ENCODE assay signal across 23 cellular contexts in genomic region chr3:24533557-24534193, GRCh38. TPM values are rescaled to one million over a fixed set of nuclear protein-coding genes. Genes with fewer than 3 reads are reported as not detected.
"Had no signal": no experiment of that assay in that cellular context is flagged by ENCODE, and none has a peak within 500 bp of the region (broad histone marks: within the 10 kb centered on the region; RNA-seq: fewer than 3 reads in every experiment).

No MANE protein-coding gene starts in this region.

- H3K27ac ChIP-seq: esophagus squamous epithelium, parathyroid adenoma, right lobe of liver, testis, VCaP had no signal

- H3K4me1 ChIP-seq: esophagus squamous epithelium, parathyroid adenoma, right lobe of liver, testis had no signal

- H3K36me3 ChIP-seq: esophagus squamous epithelium, right lobe of liver had no signal

- ATAC-seq: activated T-cell treated with anti-CD3 and anti-CD28 coated beads, Interleukin-2, amount 50 U/mL, for 72 hours; left colon; naive thymus-derived CD8-positive, alpha-beta T cell; right lobe of liver; stimulated activated naive CD8-positive, alpha-beta T cell treated with anti-CD3 and anti-CD28 coated beads, Interleukin-15, Interleukin-2, amounts not matched to agents 100 U/mL and 50 U/mL, for 24 hours had no signal

- DNase-seq: activated CD4-positive, alpha-beta T cell treated with anti-CD3 and anti-CD28 coated beads for 4 hours; activated CD4-positive, alpha-beta T cell treated with anti-CD3 and anti-CD28 coated beads, Interleukin-2, amount 50 U/mL, for 4 hours; activated naive CD4-positive, alpha-beta T cell treated with Interleukin-2 at 50 U/mL for 16 hours; activated T-cell treated with anti-CD3 and anti-CD28 coated beads for 4 hours; activated T-cell treated with anti-CD3 and anti-CD28 coated beads, Interleukin-2, amount 50 U/mL, for 72 hours; anterior cingulate cortex; effector CD4-positive, alpha-beta T cell; esophagus squamous epithelium; foreskin melanocyte; glutamatergic neuron; left colon; midbrain; naive thymus-derived CD8-positive, alpha-beta T cell; nucleus accumbens; right lobe of liver; stimulated activated CD4-positive, alpha-beta T cell treated with anti-CD3 and anti-CD28 coated beads, Interleukin-12 subunit alpha, Interleukin-12 subunit beta, amount 100 ng/mL, for 4 hours; stimulated activated CD4-positive, alpha-beta T cell treated with anti-CD3 and anti-CD28 coated beads, Interleukin-4, amount 100 ng/mL, for 1 hour; stimulated activated naive CD8-positive, alpha-beta T cell treated with anti-CD3 and anti-CD28 coated beads, Interleukin-15, Interleukin-2, amounts not matched to agents 100 U/mL and 50 U/mL, for 24 hours; testis; trophoblast cell had no signal

- H3K9me3 ChIP-seq: esophagus squamous epithelium, right lobe of liver, testis had no signal

- H3K4me3 ChIP-seq: esophagus squamous epithelium, right lobe of liver, testis had no signal

- H3K27me3 ChIP-seq: esophagus squamous epithelium, right lobe of liver, testis had no signal

RNA-seq across cellular contexts. Expression of gene THRB, which starts 39.0 kb away (rescaled TPM):
- total RNA-seq: activated T-cell treated with anti-CD3 and anti-CD28 coated beads, Interleukin-2, amount 50 U/mL, for 72 hours; naive thymus-derived CD8-positive, alpha-beta T cell; T-helper 1 cell treated with Interleukin-12 subunit alpha and Interleukin-12 subunit beta and Interleukin-4 antibody, amounts not matched to agents 30 ng/mL and 1 ng/mL, for 36 hours had no signal
- polyA plus RNA-seq: naive thymus-derived CD8-positive, alpha-beta T cell had no signal
